ENCODE assay signal across 8 cellular contexts in the genomic region with DNA sequence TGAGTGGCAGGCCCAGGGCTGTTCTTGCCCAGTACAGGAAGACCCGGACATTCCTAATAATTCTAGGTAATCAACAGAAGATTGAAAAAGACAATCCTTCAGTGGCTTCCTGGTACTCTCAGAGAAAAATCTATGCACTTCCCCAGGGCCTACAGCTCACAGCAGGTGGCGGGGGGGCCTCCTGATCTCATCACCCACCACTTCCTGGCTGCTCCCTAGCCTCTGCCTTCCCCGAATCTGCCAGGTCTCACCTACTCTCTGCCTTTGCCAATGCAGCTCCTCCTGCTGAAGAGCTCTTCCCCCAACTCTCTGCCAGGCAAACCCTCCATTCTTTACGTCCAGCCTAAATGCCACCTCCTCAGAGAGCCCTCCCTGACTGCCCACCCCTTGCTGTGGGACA. TPM values are rescaled to one million over a fixed set of nuclear protein-coding genes. Genes with fewer than 3 reads are reported as not detected.
DNase-seq lines count a peak whose midpoint lies in the region; ATAC-seq and FAIRE-seq lines count a peak whose summit lies in the region.

No MANE protein-coding gene starts in this region.

- no peak overlapping the region for H3K4me3 ChIP-seq in small intestine (ENCODE audit: low read depth in 1 of 2, low read length in 2 of 2)

- no peaks in the 10 kb centered on the region for H3K9me3 ChIP-seq in small intestine (ENCODE audit: control insufficient read depth, low read depth)

- peak overlapping the region; percentile 92 for H3K27ac Mint-ChIP-seq in dendritic cell treated with granulocyte-macrophage colony-stimulating factor and Interleukin-4, amounts not matched to agents 40 ng/mL and 50 ng/mL, for 4 days

- FAIRE-seq in small intestine (lab: Jason Lieb, UNC), result no peak

- no peaks in the 10 kb centered on the region for H3K9me3 Mint-ChIP-seq in dendritic cell treated with granulocyte-macrophage colony-stimulating factor and Interleukin-4, amounts not matched to agents 40 ng/mL and 50 ng/mL, for 4 days

- peaks cover 0 to 5% of the 10 kb centered on the region in 2 donors for H3K4me1 ChIP-seq in small intestine (ENCODE audit: control insufficient read depth in 2 of 2, insufficient read depth in 1 of 2, low read depth in 1 of 2, low read length in 1 of 2)

- H3K36me3 ChIP-seq in small intestine (ENCODE audit: control insufficient read depth in 2 of 2, insufficient read depth in 2 of 2, low read length in 2 of 2), result no peaks in the 10 kb centered on the region

- WGBS in small intestine, 3 donors, result 60 to 81% (median 62%) methylated on average over 4 of the region's 4 CpGs

- H3K27me3 ChIP-seq in small intestine (ENCODE audit: control insufficient read depth in 2 of 2, insufficient read depth in 2 of 2, low read length in 2 of 2), result no peaks in the 10 kb centered on the region

- ATAC-seq in HG03139 (IDR thresholded peaks at IDR 0.05; ENCODE audit: unreplicated experiment) (peak; percentile 44), GM21717 (IDR thresholded peaks at IDR 0.05; ENCODE audit: unreplicated experiment) (no peak)

- peak; percentile 78 for DNase-seq in activated CD4-positive, alpha-beta T cell treated with anti-CD3 and anti-CD28 coated beads for 4 hours
- peak; percentile 43 for DNase-seq in small intestine
- DNase-seq in COR-L47 (lab: John Stamatoyannopoulos, UW), result no peak
- DNase-seq in NCI-H1417 treated with DMSO at 0.1 percent for 48 hours (lab: John Stamatoyannopoulos, UW), result no peak
- no peak for DNase-seq in NCI-H1930 (lab: John Stamatoyannopoulos, UW)

- no peak overlapping the region for H3K4me3 Mint-ChIP-seq in dendritic cell treated with granulocyte-macrophage colony-stimulating factor and Interleukin-4, amounts not matched to agents 40 ng/mL and 50 ng/mL, for 4 days

- peak overlapping the region; percentile 53 to 79 for H3K27ac ChIP-seq in small intestine (ENCODE audit: low read depth in 1 of 2, low read length in 1 of 2)

- peaks cover 78% of the 10 kb centered on the region for H3K36me3 Mint-ChIP-seq in dendritic cell treated with granulocyte-macrophage colony-stimulating factor and Interleukin-4, amounts not matched to agents 40 ng/mL and 50 ng/mL, for 4 days (ENCODE audit: low read depth)

- peaks cover 64% of the 10 kb centered on the region for H3K4me1 Mint-ChIP-seq in dendritic cell treated with granulocyte-macrophage colony-stimulating factor and Interleukin-4, amounts not matched to agents 40 ng/mL and 50 ng/mL, for 4 days (ENCODE audit: low read depth)

- H3K27me3 Mint-ChIP-seq in dendritic cell treated with granulocyte-macrophage colony-stimulating factor and Interleukin-4, amounts not matched to agents 40 ng/mL and 50 ng/mL, for 4 days, result no peaks in the 10 kb centered on the region

- intact Hi-C loops in dendritic cell treated with granulocyte-macrophage colony-stimulating factor and Interleukin-4, amounts not matched to agents 40 ng/mL and 50 ng/mL, for 4 days (cut with micrococcal nuclease), result no loop called here

RNA-seq across cellular contexts. Expression of a gene that starts 37.5 kb away (rescaled TPM):
- polyA plus RNA-seq in small intestine, result 10 to 100 TPM in 1 of 3 donors, 1 to 10 TPM in 2; 9.4 to 13.5 (median 9.5) TPM

RNA-seq across cellular contexts. Expression of a gene that starts 41.0 kb away (rescaled TPM):
- polyA plus RNA-seq in small intestine, result under 1 TPM; 0.45 to 0.60 (median 0.54) TPM

Comparison
In these comparisons a context has a peak if more than half of its experiments do, and no peak if none do; other contexts are left out.
1. DNase-seq: peak in activated CD4-positive, alpha-beta T cell treated with anti-CD3 and anti-CD28 coated beads for 4 hours (2 of 2) and small intestine (single experiment); none in COR-L47 (single experiment), NCI-H1417 treated with DMSO at 0.1 percent for 48 hours (single experiment) and NCI-H1930 (0 of 2).